In the genomic region with DNA sequence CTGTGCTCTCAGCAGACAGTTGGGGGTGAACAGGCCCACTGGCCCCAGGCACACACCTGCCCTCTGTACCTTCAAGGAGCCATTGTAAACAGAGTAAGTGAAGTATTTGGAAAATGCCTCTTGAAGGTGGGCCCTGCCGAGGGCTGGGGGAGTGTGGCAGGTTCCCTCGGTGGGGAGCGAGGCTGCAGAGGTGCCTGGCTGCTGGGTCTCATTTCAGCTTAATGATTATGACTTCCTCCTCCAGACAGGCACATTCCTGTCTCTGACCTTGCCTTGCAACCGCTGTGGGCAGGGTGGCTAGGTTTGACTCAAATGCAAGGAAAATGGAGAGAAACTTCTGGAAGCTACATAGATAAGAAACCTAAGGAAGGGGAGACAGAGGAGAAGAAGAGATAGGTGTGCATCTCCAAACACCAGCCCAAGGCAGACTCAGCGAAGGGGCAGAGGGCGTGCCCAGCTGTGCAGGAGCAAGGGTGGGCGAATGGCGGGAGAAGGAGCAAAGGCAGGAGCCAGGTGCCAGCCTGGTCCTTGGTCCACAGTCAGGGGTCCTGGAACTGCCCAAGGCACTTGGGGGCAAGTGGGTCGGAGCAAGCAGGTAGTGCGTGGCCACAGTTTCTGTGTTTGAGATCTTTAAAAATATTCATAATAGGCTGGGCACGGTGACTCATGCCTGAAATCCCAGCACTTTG, we compare ENCODE assay signal across 19 cellular contexts. TPM values are rescaled to one million over a fixed set of nuclear protein-coding genes. Genes with fewer than 3 reads are reported as not detected.
DNase-seq lines count a peak whose midpoint lies in the region; ATAC-seq, FAIRE-seq and TF ChIP-seq lines count a peak whose summit lies in the region.
"Had no signal": no experiment of that assay in that cellular context is flagged by ENCODE, and none has a peak within 500 bp of the region (broad histone marks: within the 10 kb centered on the region; RNA-seq: fewer than 3 reads in every experiment).

No MANE protein-coding gene starts in this region.

- CTCF ChIA-PET in K562 (lab: Yijun Ruan, JAX; ENCODE audit: low intra/inter-chr PET ratio), result no interaction called here

- H3K36me3 Mint-ChIP-seq in T-helper 1 cell treated with Interleukin-12 subunit alpha and Interleukin-12 subunit beta and Interleukin-4 antibody, amounts not matched to agents 30 μg/mL and 1 μg/mL, for 36 hours (ENCODE audit: low read depth), result peaks cover 2% of the 10 kb centered on the region
- no peaks in the 10 kb centered on the region for H3K36me3 Mint-ChIP-seq in stimulated activated effector memory CD8-positive, alpha-beta T cell treated with anti-CD3 and anti-CD28 coated beads, Interleukin-12 subunit alpha, Interleukin-12 subunit beta, amount 100 ng/mL, for 72 hours

- no peak for TF ChIP-seq EP300 in K562 (IDR thresholded peaks at IDR 0.05; ENCODE audit: low read length)

- peak overlapping the region; percentile 47; the same call in 2 of the 3 replicates for H3K27ac ChIP-seq in K562 (ENCODE audit: extremely low read depth, low read depth, low read length)
- H3K27ac ChIP-seq: tibial artery, WERI-Rb-1 had no signal

- peak overlapping the region; percentile 61 for H3K27ac Mint-ChIP-seq in T-helper 1 cell treated with Interleukin-12 subunit alpha and Interleukin-12 subunit beta and Interleukin-4 antibody, amounts not matched to agents 30 μg/mL and 1 μg/mL, for 36 hours
- peak overlapping the region; percentile 20 for H3K27ac Mint-ChIP-seq in stimulated activated effector memory CD8-positive, alpha-beta T cell treated with anti-CD3 and anti-CD28 coated beads, Interleukin-12 subunit alpha, Interleukin-12 subunit beta, amount 100 ng/mL, for 72 hours
- H3K27ac Mint-ChIP-seq: memory B cell had no signal

- peak overlapping the region in 1 of 2 experiments; percentile 77; a peak in 2 of 4 replicates for H3K9ac ChIP-seq in K562 (ENCODE audit: insufficient read depth in 1 of 2, low read depth in 2 of 2, low read length in 2 of 2)

- no peak overlapping the region for H3K4me3 ChIP-seq in K562
- H3K4me3 ChIP-seq: HAP-1, tibial artery had no signal

- no peak overlapping the region; the same call in 1 of the 2 replicates for H3K4me2 ChIP-seq in K562 (ENCODE audit: insufficient read depth, low read length)

- H4K20me1 ChIP-seq in K562 (replicated peaks; ENCODE audit: control insufficient read depth, insufficient read depth, low read length), result no peaks in the 10 kb centered on the region

- peaks cover 3% of the 10 kb centered on the region for H3K4me1 Mint-ChIP-seq in T-helper 1 cell treated with Interleukin-12 subunit alpha and Interleukin-12 subunit beta and Interleukin-4 antibody, amounts not matched to agents 30 μg/mL and 1 μg/mL, for 36 hours (ENCODE audit: low read depth)
- peaks cover 12% of the 10 kb centered on the region for H3K4me1 Mint-ChIP-seq in stimulated activated effector memory CD8-positive, alpha-beta T cell treated with anti-CD3 and anti-CD28 coated beads, Interleukin-12 subunit alpha, Interleukin-12 subunit beta, amount 100 ng/mL, for 72 hours

- 61% methylated on average over 9 of the region's 11 CpGs for WGBS in K562 (ENCODE audit: insufficient coverage, low coverage, missing lambda C conversion rate)

- FAIRE-seq in K562 (lab: Jason Lieb, UNC), result peak; percentile 64
- FAIRE-seq: G401.6, GM12891 had no signal

- TF ChIP-seq CTCF in K562 (IDR thresholded peaks at IDR 0.05 in 2 of 3, conservative IDR thresholded peaks at IDR 0.05 in 1 of 3; ENCODE audit: insufficient read depth in 2 of 3, low read depth in 1 of 3, low read length in 3 of 3), result no peak

- no peaks in the 10 kb centered on the region for H3K27me3 ChIP-seq in K562 (ENCODE audit: control insufficient read depth in 2 of 2, insufficient read depth in 2 of 2, low read length in 2 of 2)
- H3K27me3 ChIP-seq: tibial artery had no signal

- no TSS peak for BruUV-seq in K562 (replicated peaks; lab: Mats Ljungman, UMichigan)

- H3K79me2 ChIP-seq in K562 (ENCODE audit: control insufficient read depth, insufficient read depth, low read length), result no peaks in the 10 kb centered on the region

- no peak for TF ChIP-seq POLR2A in K562 (conservative IDR thresholded peaks at IDR 0.05)

- no peaks in the 10 kb centered on the region for H3K9me3 ChIP-seq in K562 (replicated peaks; ENCODE audit: control insufficient read depth, insufficient read depth, low read depth, low read length)
- H3K9me3 ChIP-seq: HAP-1, tibial artery had no signal

- ATAC-seq in K562, result no peak
- ATAC-seq in stimulated activated effector memory CD8-positive, alpha-beta T cell treated with anti-CD3 and anti-CD28 coated beads, Interleukin-12 subunit alpha, Interleukin-12 subunit beta, amount 100 ng/mL, for 72 hours, result no peak
- ATAC-seq in HG03039 (IDR thresholded peaks at IDR 0.05; ENCODE audit: unreplicated experiment), result no peak
- no peak for ATAC-seq in GM18907 (IDR thresholded peaks at IDR 0.05; ENCODE audit: unreplicated experiment)
- ATAC-seq: Panc1 had no signal

- peaks cover 9 to 41% of the 10 kb centered on the region in 2 experiments; a peak in 4 of 5 replicates for H3K4me1 ChIP-seq in K562 (replicated peaks in 1 of 2; ENCODE audit: control insufficient read depth in 2 of 2, insufficient read depth in 2 of 2, low read length in 2 of 2)
- H3K4me1 ChIP-seq: HAP-1 had no signal

- in situ Hi-C loops in K562 (cut with MboI), result no loop called here

- intact Hi-C loops in K562 (cut with micrococcal nuclease), result no loop called here

- DNase-seq in T-helper 1 cell (no peak), K562 (ENCODE audit: extremely low read depth in 1 of 4, low spot score in 3 of 4) (no peak), left kidney (ENCODE audit: low read depth, low spot score) (peak; percentile 87), NCI-H510A (lab: John Stamatoyannopoulos, UW) (no peak)
- DNase-seq in stimulated activated effector memory CD8-positive, alpha-beta T cell treated with anti-CD3 and anti-CD28 coated beads, Interleukin-12 subunit alpha, Interleukin-12 subunit beta, amount 100 ng/mL, for 72 hours (ENCODE audit: low spot score in 2 of 2), result no peak
- DNase-seq: activated naive CD4-positive, alpha-beta T cell treated with Interleukin-2 at 50 U/mL for 16 hours; NCI-H2029; NCI-H69; nucleus accumbens; tibial artery; WERI-Rb-1 had no signal

- H3K9me1 ChIP-seq in K562 (ENCODE audit: control insufficient read depth, insufficient read depth, low read length), result no peaks in the 10 kb centered on the region

- POLR2A ChIA-PET in K562 (lab: Yijun Ruan, JAX), result interaction anchor here (0.6 kb wide), 1 partner anchor 25 kb away, joined by 3 read pairs; no protein-coding TSS in a partner anchor

- no peak overlapping the region for H2AFZ ChIP-seq in K562 (ENCODE audit: low read depth, low read length)

- no peaks in the 10 kb centered on the region for H3K9me3 Mint-ChIP-seq in T-helper 1 cell treated with Interleukin-12 subunit alpha and Interleukin-12 subunit beta and Interleukin-4 antibody, amounts not matched to agents 30 μg/mL and 1 μg/mL, for 36 hours
- H3K9me3 Mint-ChIP-seq in stimulated activated effector memory CD8-positive, alpha-beta T cell treated with anti-CD3 and anti-CD28 coated beads, Interleukin-12 subunit alpha, Interleukin-12 subunit beta, amount 100 ng/mL, for 72 hours, result no peaks in the 10 kb centered on the region
- H3K9me3 Mint-ChIP-seq: memory B cell had no signal

- TF ChIP-seq RAD21 in K562 (CRISPR knock-in tag; conservative IDR thresholded peaks at IDR 0.05 in 1 of 2, IDR thresholded peaks at IDR 0.05 in 1 of 2), result no peak

- H3K36me3 ChIP-seq in K562 (ENCODE audit: control insufficient read depth, insufficient read depth, low read length), result peaks cover 15% of the 10 kb centered on the region; the same call in 2 of the 3 replicates
- H3K36me3 ChIP-seq: HAP-1, WERI-Rb-1 had no signal

- no peak overlapping the region for H3K4me3 Mint-ChIP-seq in T-helper 1 cell treated with Interleukin-12 subunit alpha and Interleukin-12 subunit beta and Interleukin-4 antibody, amounts not matched to agents 30 μg/mL and 1 μg/mL, for 36 hours
- no peak overlapping the region for H3K4me3 Mint-ChIP-seq in stimulated activated effector memory CD8-positive, alpha-beta T cell treated with anti-CD3 and anti-CD28 coated beads, Interleukin-12 subunit alpha, Interleukin-12 subunit beta, amount 100 ng/mL, for 72 hours
- H3K4me3 Mint-ChIP-seq: memory B cell had no signal

- H3K27me3 Mint-ChIP-seq in T-helper 1 cell treated with Interleukin-12 subunit alpha and Interleukin-12 subunit beta and Interleukin-4 antibody, amounts not matched to agents 30 μg/mL and 1 μg/mL, for 36 hours (ENCODE audit: low read depth), result no peaks in the 10 kb centered on the region
- H3K27me3 Mint-ChIP-seq: memory B cell had no signal

TF ChIP-seq in K562, 482 proteins besides CTCF, POLR2A, EP300 and RAD21 (continues in another document):
- TF ChIP-seq ZSCAN32 (CRISPR knock-in tag; IDR thresholded peaks at IDR 0.05), result no peak
- TF ChIP-seq CBFA2T3 (IDR thresholded peaks at IDR 0.05), result peak; percentile 20; the same call in 1 of the 2 replicates

RNA-seq across cellular contexts. Expression of gene GRAMD4, which starts 14.0 kb away (rescaled TPM):
- total RNA-seq in K562 (2011; cell fraction: chromatin; rRNA removed; ENCODE audit: low replicate concordance), result 92.4 and 123 TPM in 2 replicates
- 64.0 and 80.4 TPM in 2 replicates for total RNA-seq in K562 (2011; cell fraction: nucleolus; rRNA removed)
- 41.7 and 59.0 TPM in 2 replicates for total RNA-seq in K562 (2011; cell fraction: nucleoplasm; rRNA removed)
- total RNA-seq in K562 (2014; rRNA removed) (44.8 and 52.4 TPM in 2 replicates), K562 (2014; rRNA removed; fragmentation: Illumina TruSeq; extraction: Trizol) (13.6 and 14.1 TPM in 2 replicates), K562 (2015; rRNA removed; fragmentation: Illumina TruSeq; extraction: Trizol) (16.0 and 18.6 TPM in 2 replicates), K562 (2021) (44.0 and 45.4 TPM in 2 replicates)
- polyA plus RNA-seq in K562 (2011; rRNA removed) (31.9 and 35.5 TPM in 2 replicates), K562 (2014; fragmentation: Illumina TruSeq; extraction: Trizol) (13.7 and 15.3 TPM in 2 replicates), K562 (2014; fragmentation: Nextera tagmentation; extraction: Ambion mirVana) (under 1 TPM; 0.18 to 0.28 TPM), K562 (2014; rRNA removed) (31.5 and 37.3 TPM in 2 replicates)
- polyA plus RNA-seq in K562 (2011; cell fraction: cytosol; rRNA removed), result 14.5 and 32.1 TPM in 2 replicates
- 70.0 and 77.3 TPM in 2 replicates for polyA plus RNA-seq in K562 (2011; cell fraction: nucleus; rRNA removed)
- polyA plus RNA-seq in K562 (2012), result 17.3 and 43.4 TPM in 2 replicates
- polyA minus RNA-seq in K562 (2011; rRNA and poly(A)+ RNA removed), result 34.2 and 53.1 TPM in 2 replicates
- polyA minus RNA-seq in K562 (2011; cell fraction: cytosol; rRNA and poly(A)+ RNA removed), result 20.3 and 27.3 TPM in 2 replicates
- 21.4 and 52.2 TPM in 2 replicates for polyA minus RNA-seq in K562 (2011; cell fraction: nucleus; rRNA and poly(A)+ RNA removed)
